14 cellular contexts compared by ENCODE assay signal in genomic region chr6:6823568-6824224, GRCh38.
DNase-seq lines count a peak whose midpoint lies in the region; ATAC-seq lines count a peak whose summit lies in the region.
"Had no signal": no experiment of that assay in that cellular context is flagged by ENCODE, and none has a peak within 500 bp of the region (broad histone marks: within the 10 kb centered on the region; RNA-seq: fewer than 3 reads in every experiment).

No MANE protein-coding gene starts in this region.

- H3K4me3 Mint-ChIP-seq in stimulated activated naive CD8-positive, alpha-beta T cell treated with anti-CD3 and anti-CD28 coated beads, Interleukin-15, amount 100 ng/mL, for 72 hours, result no peak overlapping the region

- H3K9me3 Mint-ChIP-seq in stimulated activated naive CD8-positive, alpha-beta T cell treated with anti-CD3 and anti-CD28 coated beads, Interleukin-15, amount 100 ng/mL, for 72 hours, result no peaks in the 10 kb centered on the region

- peaks cover 32% of the 10 kb centered on the region for H3K27me3 Mint-ChIP-seq in stimulated activated naive CD8-positive, alpha-beta T cell treated with anti-CD3 and anti-CD28 coated beads, Interleukin-15, amount 100 ng/mL, for 72 hours

- no peak for ATAC-seq in stimulated activated naive CD8-positive, alpha-beta T cell treated with anti-CD3 and anti-CD28 coated beads, Interleukin-15, amount 100 ng/mL, for 72 hours
- no peak for ATAC-seq in stimulated activated naive CD8-positive, alpha-beta T cell treated with anti-CD3 and anti-CD28 coated beads, Interleukin-15, Interleukin-2, amounts not matched to agents 100 U/mL and 50 U/mL, for 24 hours
- no peak for ATAC-seq in HG02571 (IDR thresholded peaks at IDR 0.05; ENCODE audit: unreplicated experiment)

- peak overlapping the region; percentile 38 to 83 for H3K27ac Mint-ChIP-seq in stimulated activated naive CD8-positive, alpha-beta T cell treated with anti-CD3 and anti-CD28 coated beads, Interleukin-15, amount 100 ng/mL, for 72 hours

- peaks cover 43% of the 10 kb centered on the region for H3K4me1 Mint-ChIP-seq in stimulated activated naive CD8-positive, alpha-beta T cell treated with anti-CD3 and anti-CD28 coated beads, Interleukin-15, amount 100 ng/mL, for 72 hours

- DNase-seq in stimulated activated naive CD8-positive, alpha-beta T cell treated with anti-CD3 and anti-CD28 coated beads, Interleukin-15, amount 100 ng/mL, for 72 hours, result no peak
- no peak for DNase-seq in stimulated activated naive CD8-positive, alpha-beta T cell treated with anti-CD3 and anti-CD28 coated beads, Interleukin-15, Interleukin-2, amounts not matched to agents 100 U/mL and 50 U/mL, for 24 hours
- DNase-seq in SKM-1 (lab: John Stamatoyannopoulos, UW; ENCODE audit: unreplicated experiment), result peak; percentile 22
- peak; percentile 63 for DNase-seq in medulla oblongata (ENCODE audit: extremely low spot score)
- no peak for DNase-seq in cortex of kidney (lab: John Stamatoyannopoulos, UW)
- no peak for DNase-seq in effector CD4-positive, alpha-beta T cell
- no peak for DNase-seq in stimulated activated CD4-positive, alpha-beta T cell treated with anti-CD3 and anti-CD28 coated beads, Interleukin-4, amount 100 ng/mL, for 1 hour
- DNase-seq: central memory CD4-positive, alpha-beta T cell; effector memory CD4-positive, alpha-beta T cell; hippocampal formation; MG63; NCI-H526; SW 1271 had no signal

Comparison
In these comparisons a context has a peak if more than half of its experiments do, and no peak if none do; other contexts are left out.
1. DNase-seq: peak in SKM-1 (single experiment) and medulla oblongata (single experiment); none in stimulated activated naive CD8-positive, alpha-beta T cell treated with anti-CD3 and anti-CD28 coated beads, Interleukin-15, amount 100 ng/mL, for 72 hours (0 of 2), stimulated activated naive CD8-positive, alpha-beta T cell treated with anti-CD3 and anti-CD28 coated beads, Interleukin-15, Interleukin-2, amounts not matched to agents 100 U/mL and 50 U/mL, for 24 hours (single experiment), cortex of kidney (single experiment), effector CD4-positive, alpha-beta T cell (single experiment) and stimulated activated CD4-positive, alpha-beta T cell treated with anti-CD3 and anti-CD28 coated beads, Interleukin-4, amount 100 ng/mL, for 1 hour (single experiment).